18 cellular contexts compared by ENCODE assay signal in genomic region chr4:2878346-2878745, GRCh38. TPM values are rescaled to one million over a fixed set of nuclear protein-coding genes. Genes with fewer than 3 reads are reported as not detected.
A peak's percentile ranks its signal among the peaks of the same experiment; 100 is the strongest.
DNase-seq lines count a peak whose midpoint lies in the region; ATAC-seq and TF ChIP-seq lines count a peak whose summit lies in the region.
"Had no signal": no experiment of that assay in that cellular context is flagged by ENCODE, and none has a peak within 500 bp of the region (broad histone marks: within the 10 kb centered on the region; RNA-seq: fewer than 3 reads in every experiment).

No MANE protein-coding gene starts in this region.

- no peaks in the 10 kb centered on the region for H3K27me3 Mint-ChIP-seq in central memory CD8-positive, alpha-beta T cell
- no peaks in the 10 kb centered on the region for H3K27me3 Mint-ChIP-seq in progenitor cell of endocrine pancreas

- peaks cover 36% of the 10 kb centered on the region for H3K36me3 Mint-ChIP-seq in central memory CD8-positive, alpha-beta T cell (ENCODE audit: insufficient read depth)
- H3K36me3 Mint-ChIP-seq in progenitor cell of endocrine pancreas (ENCODE audit: insufficient read depth): peaks cover 28% of the 10 kb centered on the region

- peaks cover 0 to 6% of the 10 kb centered on the region in 2 donors for H3K4me1 ChIP-seq in ascending aorta
- H3K4me1 ChIP-seq: A549, parathyroid adenoma had no signal

- peaks cover 19% of the 10 kb centered on the region for H3K4me1 Mint-ChIP-seq in central memory CD8-positive, alpha-beta T cell
- H3K4me1 Mint-ChIP-seq in progenitor cell of endocrine pancreas (ENCODE audit: low read depth): peaks cover 13% of the 10 kb centered on the region

- H3K9me3 Mint-ChIP-seq in central memory CD8-positive, alpha-beta T cell: no peaks in the 10 kb centered on the region
- H3K9me3 Mint-ChIP-seq in progenitor cell of endocrine pancreas (ENCODE audit: low read depth): no peaks in the 10 kb centered on the region

- intact Hi-C loops in ascending aorta (cut with DNase I): no loop called here

- H3K27ac ChIP-seq in WERI-Rb-1 (peak overlapping the region; percentile 97), ascending aorta (peak overlapping the region in 1 of 2 donors; percentile 6)
- H3K27ac ChIP-seq: A549, cardiac muscle cell, parathyroid adenoma had no signal

- H3K27me3 ChIP-seq in WERI-Rb-1 (ENCODE audit: insufficient read depth, low read depth, severe bottlenecking): no peaks in the 10 kb centered on the region
- no peaks in the 10 kb centered on the region for H3K27me3 ChIP-seq in ascending aorta
- H3K27me3 ChIP-seq: cardiac muscle cell, gastrocnemius medialis had no signal

- no peak overlapping the region for H3K4me3 ChIP-seq in WERI-Rb-1 (ENCODE audit: low read depth, low read length)
- H3K4me3 ChIP-seq in ascending aorta: no peak overlapping the region
- H3K4me3 ChIP-seq: A549, cardiac muscle cell, gastrocnemius medialis had no signal

- peaks cover 64% of the 10 kb centered on the region for H3K36me3 ChIP-seq in WERI-Rb-1
- peaks cover 34 to 51% of the 10 kb centered on the region in 2 donors for H3K36me3 ChIP-seq in ascending aorta

- TF ChIP-seq CTCF in WERI-Rb-1 (IDR thresholded peaks at IDR 0.05; ENCODE audit: low read depth, low read length) (no peak), progenitor cell of endocrine pancreas (IDR thresholded peaks at IDR 0.05; ENCODE audit: unreplicated experiment) (no peak), ascending aorta (IDR thresholded peaks at IDR 0.05) (no peak)

- H3K9me3 ChIP-seq in WERI-Rb-1 (ENCODE audit: severe bottlenecking): no peaks in the 10 kb centered on the region
- no peaks in the 10 kb centered on the region for H3K9me3 ChIP-seq in ascending aorta
- H3K9me3 ChIP-seq: A549, gastrocnemius medialis had no signal

- peak overlapping the region; percentile 47 for H3K27ac Mint-ChIP-seq in central memory CD8-positive, alpha-beta T cell (ENCODE audit: low read depth)
- peak overlapping the region; percentile 46 for H3K27ac Mint-ChIP-seq in progenitor cell of endocrine pancreas

- DNase-seq in activated CD4-positive, alpha-beta T cell treated with anti-CD3 and anti-CD28 coated beads, Interleukin-2, amount 50 U/mL, for 48 hours: peak; percentile 28 to 51
- no peak for DNase-seq in activated CD4-positive, alpha-beta T cell treated with anti-CD3 and anti-CD28 coated beads, Interleukin-2, amount 50 U/mL, for 1 hour
- DNase-seq in WERI-Rb-1 (no peak), progenitor cell of endocrine pancreas (ENCODE audit: low spot score, unreplicated experiment) (no peak), cortex of kidney (lab: John Stamatoyannopoulos, UW) (no peak), ascending aorta (ENCODE audit: low spot score in 2 of 2) (no peak), OCI-M2 (lab: John Stamatoyannopoulos, UW; ENCODE audit: unreplicated experiment) (no peak)
- DNase-seq in central memory CD8-positive, alpha-beta T cell (ENCODE audit: low spot score in 2 of 2): no peak
- DNase-seq: activated CD4-positive, CD25-positive, alpha-beta regulatory T cell; activated gamma-delta T cell; gastrocnemius medialis; Kasumi-1; NCI-H1694 treated with DMSO at 0.1 percent for 48 hours; NCI-H510A treated with DMSO at 0.1 percent for 48 hours had no signal

- no peak overlapping the region for H3K4me3 Mint-ChIP-seq in central memory CD8-positive, alpha-beta T cell
- H3K4me3 Mint-ChIP-seq in progenitor cell of endocrine pancreas (ENCODE audit: low read depth): no peak overlapping the region

- no peak for ATAC-seq in central memory CD8-positive, alpha-beta T cell (replicated peaks; ENCODE audit: extremely low read depth, poor library complexity, severe bottlenecking)
- ATAC-seq: A549, gastrocnemius medialis, Panc1 had no signal

RNA-seq across cellular contexts. Expression of gene ADD1, which starts 34.7 kb away (rescaled TPM):
- total RNA-seq in progenitor cell of endocrine pancreas (249 and 271 TPM in 2 replicates), ascending aorta (261 TPM)

Comparison
In these comparisons a context has a peak if more than half of its experiments do, and no peak if none do; other contexts are left out.
1. DNase-seq: peak in activated CD4-positive, alpha-beta T cell treated with anti-CD3 and anti-CD28 coated beads, Interleukin-2, amount 50 U/mL, for 48 hours (2 of 2); none in activated CD4-positive, alpha-beta T cell treated with anti-CD3 and anti-CD28 coated beads, Interleukin-2, amount 50 U/mL, for 1 hour (single experiment), WERI-Rb-1 (single experiment), central memory CD8-positive, alpha-beta T cell (0 of 2), progenitor cell of endocrine pancreas (single experiment), cortex of kidney (single experiment), ascending aorta (0 of 2) and OCI-M2 (single experiment).